In genomic region chr3:50242778-50243551, GRCh38 we compare ENCODE assay signal across 7 cellular contexts. TPM values are rescaled to one million over a fixed set of nuclear protein-coding genes. Genes with fewer than 3 reads are reported as not detected.
DNase-seq lines count a peak whose midpoint lies in the region; ATAC-seq and TF ChIP-seq lines count a peak whose summit lies in the region.

No MANE protein-coding gene starts in this region.

- no peak for TF ChIP-seq POLR2A in ovary (IDR thresholded peaks at IDR 0.05)

- no peaks in the 10 kb centered on the region for H3K9me3 Mint-ChIP-seq in activated CD8-positive, alpha-beta memory T cell treated with anti-CD3 and anti-CD28 coated beads, Interleukin-2, amount 10 ng/mL, durations not matched to agents 7 days and 5 days (ENCODE audit: low read depth)
- H3K9me3 Mint-ChIP-seq in Calu3 (ENCODE audit: low read depth, unreplicated experiment) = no peaks in the 10 kb centered on the region

- no peak for TF ChIP-seq CTCF in foreskin keratinocyte (conservative IDR thresholded peaks at IDR 0.05)
- no peak for TF ChIP-seq CTCF in ovary (IDR thresholded peaks at IDR 0.05)
- no peak for TF ChIP-seq CTCF in Calu3 (IDR thresholded peaks at IDR 0.05; ENCODE audit: unreplicated experiment)

- no TSS peak for BruUV-seq in Calu3 (replicated peaks; lab: Mats Ljungman, UMichigan)

- H3K36me3 Mint-ChIP-seq in activated CD8-positive, alpha-beta memory T cell treated with anti-CD3 and anti-CD28 coated beads, Interleukin-2, amount 10 ng/mL, durations not matched to agents 7 days and 5 days = peaks cover 34% of the 10 kb centered on the region
- peaks cover 23% of the 10 kb centered on the region for H3K36me3 Mint-ChIP-seq in Calu3 (ENCODE audit: insufficient read depth, unreplicated experiment)

- no peak overlapping the region for H2AFZ ChIP-seq in Karpas-422 (ENCODE audit: low read length)

- H3K9me3 ChIP-seq in Karpas-422 (ENCODE audit: low read length) (no peaks in the 10 kb centered on the region), ovary (no peaks in the 10 kb centered on the region)

- no peaks in the 10 kb centered on the region for H3K9me2 ChIP-seq in Karpas-422 (replicated peaks; ENCODE audit: insufficient read depth, low read length)

- H3K27ac ChIP-seq in Karpas-422 (ENCODE audit: low read length) (peak overlapping the region; percentile 93), foreskin keratinocyte (peak overlapping the region; percentile 52), ovary (peak overlapping the region; percentile 28 to 52)

- no peak for TF ChIP-seq EP300 in ovary (IDR thresholded peaks at IDR 0.05)

- H3K27me3 Mint-ChIP-seq in activated CD8-positive, alpha-beta memory T cell treated with anti-CD3 and anti-CD28 coated beads, Interleukin-2, amount 10 ng/mL, durations not matched to agents 7 days and 5 days = no peaks in the 10 kb centered on the region
- no peaks in the 10 kb centered on the region for H3K27me3 Mint-ChIP-seq in Calu3 (ENCODE audit: unreplicated experiment)

- H3K27me3 ChIP-seq in Karpas-422 (ENCODE audit: low read length) (no peaks in the 10 kb centered on the region), foreskin keratinocyte (no peaks in the 10 kb centered on the region), ovary (no peaks in the 10 kb centered on the region)

- H3K36me3 ChIP-seq in Karpas-422 (ENCODE audit: insufficient read depth, low read length) (peaks cover 10% of the 10 kb centered on the region; the same call in 1 of the 2 replicates), ovary (no peaks in the 10 kb centered on the region)

- H3K4me1 Mint-ChIP-seq in activated CD8-positive, alpha-beta memory T cell treated with anti-CD3 and anti-CD28 coated beads, Interleukin-2, amount 10 ng/mL, durations not matched to agents 7 days and 5 days = peaks cover 88% of the 10 kb centered on the region
- H3K4me1 Mint-ChIP-seq in Calu3 (ENCODE audit: low read depth, unreplicated experiment) = peaks cover 14% of the 10 kb centered on the region

- ATAC-seq in activated CD8-positive, alpha-beta memory T cell treated with anti-CD3 and anti-CD28 coated beads, Interleukin-2, amount 10 ng/mL, durations not matched to agents 7 days and 5 days = no peak
- ATAC-seq in foreskin keratinocyte (peak; percentile 35), GM18909 (IDR thresholded peaks at IDR 0.05; ENCODE audit: poor library complexity, unreplicated experiment) (no peak), GM21723 (IDR thresholded peaks at IDR 0.05; ENCODE audit: unreplicated experiment) (no peak)

- H3K4me3 ChIP-seq in Karpas-422 (ENCODE audit: low read length) (peak overlapping the region; percentile 40; the same call in 1 of the 2 replicates), ovary (no peak overlapping the region)

- H3K4me3 Mint-ChIP-seq in activated CD8-positive, alpha-beta memory T cell treated with anti-CD3 and anti-CD28 coated beads, Interleukin-2, amount 10 ng/mL, durations not matched to agents 7 days and 5 days = peak overlapping the region; percentile 69
- no peak overlapping the region for H3K4me3 Mint-ChIP-seq in Calu3 (ENCODE audit: low read depth, unreplicated experiment)

- peaks cover 54% of the 10 kb centered on the region for H4K20me1 ChIP-seq in Karpas-422 (ENCODE audit: insufficient read depth, low read depth, low read length)

- H3K27ac Mint-ChIP-seq in activated CD8-positive, alpha-beta memory T cell treated with anti-CD3 and anti-CD28 coated beads, Interleukin-2, amount 10 ng/mL, durations not matched to agents 7 days and 5 days = peak overlapping the region; percentile 95
- no peak overlapping the region for H3K27ac Mint-ChIP-seq in Calu3 (ENCODE audit: unreplicated experiment)

- H3K4me1 ChIP-seq in Karpas-422 (ENCODE audit: low read length) (peaks cover 91% of the 10 kb centered on the region), foreskin keratinocyte (peaks cover 14% of the 10 kb centered on the region), ovary (ENCODE audit: insufficient read depth) (peaks cover 23% of the 10 kb centered on the region)

- intact Hi-C loops in ovary (cut with DNase I) = no loop called here
- intact Hi-C loops in Calu3 (cut with micrococcal nuclease; ENCODE audit: unreplicated experiment) = no loop called here

- peak; percentile 90 for DNase-seq in Karpas-422
- DNase-seq in activated CD8-positive, alpha-beta memory T cell treated with anti-CD3 and anti-CD28 coated beads, Interleukin-2, amount 10 ng/mL, durations not matched to agents 7 days and 5 days = peak; percentile 65
- DNase-seq in foreskin keratinocyte = peak in 1 of 2 donors; percentile 54
- DNase-seq in ovary = peak in 1 of 5 donors; percentile 53
- no peak for DNase-seq in Calu3

- WGBS in ovary, 3 donors = 33 to 37% (median 37%) methylated on average over 14 of the region's 14 CpGs

- H3K9ac ChIP-seq in Karpas-422 (ENCODE audit: low read length) = peak overlapping the region; percentile 60

- CTCF ChIA-PET in activated CD8-positive, alpha-beta memory T cell treated with anti-CD3 and anti-CD28 coated beads, Interleukin-2, amount 10 ng/mL, durations not matched to agents 7 days and 5 days (lab: Charles Lee) = interaction anchor here (0.5 to 6.3 kb wide), 16 partner anchors 9 to 92 kb away, joined by 3 to 78 read pairs (median 4); no protein-coding TSS in a partner anchor
- CTCF ChIA-PET in Calu3 (lab: Charles Lee) = interaction anchor here (0.7 to 1.1 kb wide), 3 partner anchors 28 to 34 kb away, joined by 3 to 6 read pairs (median 4); no protein-coding TSS in a partner anchor

- peaks cover 89% of the 10 kb centered on the region for H3K79me2 ChIP-seq in Karpas-422 (ENCODE audit: low read length)

- H3K4me2 ChIP-seq in Karpas-422 (ENCODE audit: low read depth, low read length, poor library complexity, severe bottlenecking) = peak overlapping the region; percentile 63

RNA-seq across cellular contexts. Expression of gene GNAI2, which starts 7.0 kb away (rescaled TPM):
- total RNA-seq in Karpas-422 (2014; rRNA removed; shearing (Covaris generic); ENCODE audit: low replicate concordance) = 151 and 174 TPM in 2 replicates
- 100 to 1,000 TPM; 450 to 509 TPM for total RNA-seq in activated CD8-positive, alpha-beta memory T cell treated with anti-CD3 and anti-CD28 coated beads, Interleukin-2, amount 10 ng/mL, durations not matched to agents 7 days and 5 days
- 242 and 258 TPM in 2 replicates for total RNA-seq in foreskin keratinocyte
- 243 and 258 TPM in 2 replicates for polyA plus RNA-seq in foreskin keratinocyte
- 100 to 1,000 TPM in 6 of 7 donors, 10 to 100 TPM in 1; 72.3 to 259 (median 212) TPM for total RNA-seq in ovary
- polyA plus RNA-seq in ovary = 100 to 1,000 TPM; 189 to 309 TPM
- 92.5 and 102 TPM in 2 replicates for total RNA-seq in Calu3 (2022)

RNA-seq across cellular contexts. Expression of gene SEMA3B, which starts 26.0 kb away (rescaled TPM):
- total RNA-seq in Karpas-422 (2014; rRNA removed; shearing (Covaris generic); ENCODE audit: low replicate concordance) = 0.15 and 0.29 TPM in 2 replicates
- under 1 TPM; 0.16 to 0.70 TPM for total RNA-seq in activated CD8-positive, alpha-beta memory T cell treated with anti-CD3 and anti-CD28 coated beads, Interleukin-2, amount 10 ng/mL, durations not matched to agents 7 days and 5 days
- total RNA-seq in foreskin keratinocyte (1.1 and 2.0 TPM in 2 replicates), ovary (100 to 1,000 TPM in 1 of 7 donors, 10 to 100 TPM in 6; 18.4 to 224 (median 51.9) TPM), Calu3 (2022) (20.3 and 25.7 TPM in 2 replicates)
- polyA plus RNA-seq in foreskin keratinocyte (1.3 and 2.3 TPM in 2 replicates), ovary (10 to 100 TPM in 1 of 2 donors, 1 to 10 TPM in 1; 5.0 to 30.9 TPM)

RNA-seq across cellular contexts. Expression of gene LSMEM2, which starts 35.9 kb away (rescaled TPM):
- total RNA-seq in Karpas-422 (2014; rRNA removed; shearing (Covaris generic); ENCODE audit: low replicate concordance) = 0.14 TPM in 1 of 2 replicates, not detected in the other
- total RNA-seq in activated CD8-positive, alpha-beta memory T cell treated with anti-CD3 and anti-CD28 coated beads, Interleukin-2, amount 10 ng/mL, durations not matched to agents 7 days and 5 days = not detected
- not detected in 2 replicates for total RNA-seq in foreskin keratinocyte
- 0.04 TPM in 1 of 2 replicates, not detected in the other for polyA plus RNA-seq in foreskin keratinocyte
- total RNA-seq in ovary = 1 to 10 TPM in 2 of 7 donors, under 1 TPM in 3, not detected in 2; 0.42 to 1.4 (median 0.76) TPM
- polyA plus RNA-seq in ovary = 1 to 10 TPM in 1 of 2 donors, under 1 TPM in 1; 0.60 to 1.0 TPM
- 0.32 TPM in 1 of 2 replicates, not detected in the other for total RNA-seq in Calu3 (2022)

RNA-seq across cellular contexts. Expression of gene SLC38A3, which starts 37.9 kb away (rescaled TPM):
- not detected in 2 replicates for total RNA-seq in Karpas-422 (2014; rRNA removed; shearing (Covaris generic); ENCODE audit: low replicate concordance)
- total RNA-seq in activated CD8-positive, alpha-beta memory T cell treated with anti-CD3 and anti-CD28 coated beads, Interleukin-2, amount 10 ng/mL, durations not matched to agents 7 days and 5 days = not detected
- total RNA-seq in foreskin keratinocyte (not detected in 2 replicates), ovary (10 to 100 TPM in 2 of 7 donors, 1 to 10 TPM in 5; 3.0 to 10.9 (median 8.3) TPM), Calu3 (2022) (not detected in 2 replicates)
- polyA plus RNA-seq in foreskin keratinocyte (0.09 TPM in 1 of 2 replicates, not detected in the other), ovary (1 to 10 TPM; 1.6 to 6.6 TPM)

RNA-seq across cellular contexts. Expression of gene IFRD2, which starts 49.3 kb away (rescaled TPM):
- total RNA-seq in Karpas-422 (2014; rRNA removed; shearing (Covaris generic); ENCODE audit: low replicate concordance) = 75.2 and 82.1 TPM in 2 replicates
- total RNA-seq in activated CD8-positive, alpha-beta memory T cell treated with anti-CD3 and anti-CD28 coated beads, Interleukin-2, amount 10 ng/mL, durations not matched to agents 7 days and 5 days = 100 to 1,000 TPM in 1 of 2 experiments, 10 to 100 TPM in 1; 74.8 to 103 TPM
- total RNA-seq in foreskin keratinocyte = 140 and 166 TPM in 2 replicates
- 137 and 158 TPM in 2 replicates for polyA plus RNA-seq in foreskin keratinocyte
- total RNA-seq in ovary = 10 to 100 TPM; 31.8 to 76.9 (median 56.4) TPM
- 10 to 100 TPM; 14.5 to 32.8 TPM for polyA plus RNA-seq in ovary
- total RNA-seq in Calu3 (2022) = 121 TPM in 2 replicates

Comparison
In these comparisons a context has a peak if more than half of its experiments do, and no peak if none do; other contexts are left out.
1. H3K27ac ChIP-seq: peak in every context shown above with its lines; median percentile 93 in Karpas-422; 52 in foreskin keratinocyte; 40 in ovary.